In genomic region chr1:41716188-41717130, GRCh38 we compare ENCODE assay signal across 1 cellular context.
TF ChIP-seq lines count a peak whose summit lies in the region.

No MANE protein-coding gene starts in this region.

TF ChIP-seq in HCT116, 20 proteins besides CTCF, POLR2A, EP300 and RAD21 (continued from another document):
- TF ChIP-seq MAX (IDR thresholded peaks at IDR 0.05), result no peak
- no peak for TF ChIP-seq ATF3 (IDR thresholded peaks at IDR 0.05)
- no peak for TF ChIP-seq CEBPB (IDR thresholded peaks at IDR 0.05; ENCODE audit: low read depth)
- TF ChIP-seq EZH2 (IDR thresholded peaks at IDR 0.05), result no peak
- TF ChIP-seq SIN3A (IDR thresholded peaks at IDR 0.05; ENCODE audit: low read depth), result no peak
- no peak for TF ChIP-seq EGR1 (IDR thresholded peaks at IDR 0.05; ENCODE audit: low read depth)
- no peak for TF ChIP-seq JUND (IDR thresholded peaks at IDR 0.05)
- TF ChIP-seq YY1 (IDR thresholded peaks at IDR 0.05; ENCODE audit: extremely low read depth, insufficient replicate concordance, low read depth, low read length), result no peak
- no peak for TF ChIP-seq POLR2AphosphoS5 (IDR thresholded peaks at IDR 0.05; ENCODE audit: low read depth, low read length)
